29 cellular contexts compared by ENCODE assay signal in genomic region chr13:30830638-30830965, GRCh38.
DNase-seq lines count a peak whose midpoint lies in the region; ATAC-seq, FAIRE-seq and TF ChIP-seq lines count a peak whose summit lies in the region.
"Had no signal": no experiment of that assay in that cellular context is flagged by ENCODE, and none has a peak within 500 bp of the region (broad histone marks: within the 10 kb centered on the region; RNA-seq: fewer than 3 reads in every experiment).

No MANE protein-coding gene starts in this region.

- in situ Hi-C loops in HepG2 (cut with HindIII; ENCODE audit: extremely low pct_ligation_motif_present, low pct_unique_long_range_greater_than_20kb): no loop called here

- POLR2A ChIA-PET in HepG2 (lab: Yijun Ruan, JAX): interaction anchor here (1.7 kb wide), 1 partner anchor 523 kb away, joined by 3 read pairs; the partner anchor contains the start of gene KATNAL1

- TF ChIP-seq POLR2A in HepG2 (IDR thresholded peaks at IDR 0.05; ENCODE audit: insufficient read depth in 1 of 2, low read depth in 2 of 2, low read length in 2 of 2) (no peak), right lobe of liver (IDR thresholded peaks at IDR 0.05) (no peak)

- no peak overlapping the region for H3K27ac ChIP-seq in HepG2 (ENCODE audit: extremely low read length, insufficient read depth, low read length)
- no peak overlapping the region for H3K27ac ChIP-seq in right lobe of liver
- H3K27ac ChIP-seq: cardiac muscle cell, esophagus squamous epithelium, heart right ventricle, left ventricle myocardium inferior, prostate gland, sigmoid colon had no signal

- peak overlapping the region; percentile 13 for H3K4me2 ChIP-seq in HepG2 (ENCODE audit: low read depth, low read length)
- H3K4me2 ChIP-seq: A549 had no signal

- no peak for FAIRE-seq in HepG2 (lab: Jason Lieb, UNC)
- FAIRE-seq: A549, G401.6, H54 had no signal

- no TSS peak for BruUV-seq in HepG2 (replicated peaks; lab: Mats Ljungman, UMichigan)

- H3K36me3 ChIP-seq in HepG2 (replicated peaks in 1 of 2; ENCODE audit: control insufficient read depth in 1 of 2, insufficient read depth in 2 of 2, low read length in 2 of 2): no peaks in the 10 kb centered on the region
- H3K36me3 ChIP-seq in right lobe of liver: no peaks in the 10 kb centered on the region
- H3K36me3 ChIP-seq: cardiac muscle cell, esophagus squamous epithelium, heart right ventricle, left ventricle myocardium inferior, Peyer's patch, prostate gland, sigmoid colon had no signal

- H2AFZ ChIP-seq in HepG2 (ENCODE audit: low read length): no peak overlapping the region

- ATAC-seq in HepG2 (no peak), right lobe of liver (no peak), HG03378 (IDR thresholded peaks at IDR 0.05; ENCODE audit: unreplicated experiment) (no peak), HG03135 (IDR thresholded peaks at IDR 0.05; ENCODE audit: unreplicated experiment) (no peak)
- ATAC-seq: A549; heart right ventricle; stimulated activated naive CD8-positive, alpha-beta T cell treated with anti-CD3 and anti-CD28 coated beads, Interleukin-15, amount 100 ng/mL, for 72 hours; T-helper 17 cell had no signal

- TF ChIP-seq EP300 in HepG2 (IDR thresholded peaks at IDR 0.05; ENCODE audit: low read depth in 2 of 2, low read length in 2 of 2) (no peak), HepG2 (CRISPR knock-in tag; IDR thresholded peaks at IDR 0.05; ENCODE audit: borderline replicate concordance) (no peak)

- 50% methylated on average over 1 of the region's 1 CpG for WGBS in HepG2 (ENCODE audit: low lambda C conversion rate)
- no CpG with 5 or more reads among the region's 1 CpG for WGBS in right lobe of liver (ENCODE audit: insufficient coverage, low coverage, low lambda C conversion rate, missing lambda C conversion rate)

- no peak for TF ChIP-seq RAD21 in HepG2 (CRISPR knock-in tag; IDR thresholded peaks at IDR 0.05)

- peaks cover 65% of the 10 kb centered on the region for H3K4me1 ChIP-seq in HepG2 (ENCODE audit: insufficient read depth, low read length)
- H3K4me1 ChIP-seq in right lobe of liver: peaks cover 0 to 3% (median 0%) of the 10 kb centered on the region in 4 donors
- H3K4me1 ChIP-seq: left ventricle myocardium inferior had no signal

- H3K27me3 ChIP-seq in HepG2 (ENCODE audit: control insufficient read depth in 1 of 2, insufficient read depth in 2 of 2, low read length in 2 of 2): no peaks in the 10 kb centered on the region
- no peaks in the 10 kb centered on the region for H3K27me3 ChIP-seq in right lobe of liver
- H3K27me3 ChIP-seq: cardiac muscle cell, Peyer's patch, sigmoid colon had no signal

- no peak overlapping the region for H3K9ac ChIP-seq in HepG2 (ENCODE audit: insufficient read depth, low read depth, low read length)

- CTCF ChIA-PET in HepG2 (lab: Yijun Ruan, JAX; ENCODE audit: low intra/inter-chr PET ratio, low total read pairs): no interaction called here

- H4K20me1 ChIP-seq in HepG2 (ENCODE audit: insufficient read depth, low read length): no peaks in the 10 kb centered on the region

- no peaks in the 10 kb centered on the region for H3K9me3 ChIP-seq in HepG2 (ENCODE audit: low read length)
- no peaks in the 10 kb centered on the region for H3K9me3 ChIP-seq in right lobe of liver
- H3K9me3 ChIP-seq: A549, esophagus squamous epithelium, heart right ventricle, left ventricle myocardium inferior, Peyer's patch, prostate gland, sigmoid colon had no signal

- H3K4me3 ChIP-seq in HepG2 (replicated peaks in 1 of 3; ENCODE audit: insufficient read depth in 1 of 3, low read depth in 2 of 3, low read length in 3 of 3) (no peak overlapping the region), right lobe of liver (no peak overlapping the region)
- H3K4me3 ChIP-seq: A549, cardiac muscle cell, esophagus squamous epithelium, heart right ventricle, left ventricle myocardium inferior, Peyer's patch, prostate gland, sigmoid colon had no signal

- no peak for DNase-seq in HepG2 (ENCODE audit: low spot score)
- no peak for DNase-seq in right lobe of liver
- DNase-seq in RKO (ENCODE audit: low spot score): peak; percentile 21
- peak; percentile 83 for DNase-seq in kidney tubule cell (ENCODE audit: low spot score)
- DNase-seq in NCI-H146 treated with DMSO at 0.1 percent for 48 hours (lab: John Stamatoyannopoulos, UW; ENCODE audit: unreplicated experiment): no peak
- DNase-seq in hepatic stellate cell (ENCODE audit: low spot score): no peak
- DNase-seq: activated CD4-positive, alpha-beta memory T cell treated with anti-CD3 and anti-CD28 coated beads, Interleukin-2, amount 10 ng/mL, durations not matched to agents 7 days and 5 days; activated CD4-positive, alpha-beta T cell treated with anti-CD3 and anti-CD28 coated beads for 1 hour; activated CD8-positive, alpha-beta memory T cell treated with anti-CD3 and anti-CD28 coated beads, Interleukin-2, amount 50 U/mL, for 48 hours; cortex of kidney; esophagus squamous epithelium; foreskin melanocyte; heart right ventricle; left ventricle myocardium inferior; naive B cell; NCI-H1048; NCI-H187; NCI-H2171; sigmoid colon; stimulated activated naive CD8-positive, alpha-beta T cell treated with anti-CD3 and anti-CD28 coated beads, Interleukin-15, amount 100 ng/mL, for 72 hours; T-helper 17 cell had no signal

- intact Hi-C loops in HepG2 (cut with micrococcal nuclease; ENCODE audit: unreplicated experiment) (no loop called here), right lobe of liver (cut with DNase I) (no loop called here)

- TF ChIP-seq CTCF in HepG2 (CRISPR knock-in tag; IDR thresholded peaks at IDR 0.05) (no peak), right lobe of liver (IDR thresholded peaks at IDR 0.05) (no peak)

- no peaks in the 10 kb centered on the region for H3K79me2 ChIP-seq in HepG2 (ENCODE audit: insufficient read depth, low read length)

TF ChIP-seq in HepG2, 621 proteins besides CTCF, POLR2A, EP300 and RAD21:
- TF ChIP-seq ZSCAN22 (CRISPR knock-in tag; IDR thresholded peaks at IDR 0.05): no peak
- TF ChIP-seq BCL3 (CRISPR knock-in tag; IDR thresholded peaks at IDR 0.05): no peak
- no peak for TF ChIP-seq MZF1 (CRISPR knock-in tag; IDR thresholded peaks at IDR 0.05; ENCODE audit: borderline replicate concordance)
- no peak for TF ChIP-seq GZF1 (CRISPR knock-in tag; IDR thresholded peaks at IDR 0.05)
- no peak for TF ChIP-seq ETV5 (CRISPR knock-in tag; IDR thresholded peaks at IDR 0.05; ENCODE audit: borderline replicate concordance)
- no peak for TF ChIP-seq ZBTB7A (CRISPR knock-in tag; IDR thresholded peaks at IDR 0.05)
- TF ChIP-seq HMGA1 (CRISPR knock-in tag; conservative IDR thresholded peaks at IDR 0.05): no peak
- TF ChIP-seq CBX5 (CRISPR knock-in tag; IDR thresholded peaks at IDR 0.05; ENCODE audit: borderline replicate concordance): no peak
- TF ChIP-seq TFDP2 (CRISPR knock-in tag; IDR thresholded peaks at IDR 0.05): no peak
- no peak for TF ChIP-seq NFYC (CRISPR knock-in tag; IDR thresholded peaks at IDR 0.05)

Comparison
In these comparisons a context has a peak if more than half of its experiments do, and no peak if none do; other contexts are left out.
1. DNase-seq: peak in RKO (single experiment) and kidney tubule cell (single experiment); none in HepG2 (single experiment), right lobe of liver (0 of 3), NCI-H146 treated with DMSO at 0.1 percent for 48 hours (single experiment) and hepatic stellate cell (single experiment).